ENCODE assay signal across 8 cellular contexts in genomic region chr2:189179607-189179979, GRCh38. TPM values are rescaled to one million over a fixed set of nuclear protein-coding genes. Genes with fewer than 3 reads are reported as not detected.
A peak's percentile ranks its signal among the peaks of the same experiment; 100 is the strongest.
DNase-seq lines count a peak whose midpoint lies in the region; ATAC-seq and TF ChIP-seq lines count a peak whose summit lies in the region.

Gene COL5A2 (minus strand): TSS chr2:189179761. CDS start chr2:189179604, 157 bp downstream.

- H3K27me3 ChIP-seq in PC-3 (ENCODE audit: low read length), result no peaks in the 10 kb centered on the region
- H3K27me3 ChIP-seq in mucosa of stomach (ENCODE audit: control insufficient read depth, insufficient read depth, low read length), result peaks cover 9% of the 10 kb centered on the region

- no peak for ATAC-seq in PC-3
- ATAC-seq in esophagus mucosa, result peak; percentile 41
- ATAC-seq in GM21423 (IDR thresholded peaks at IDR 0.05; ENCODE audit: unreplicated experiment), result no peak

- no peak within 1 kb of the TSS for H3K27ac ChIP-seq in PC-3 (ENCODE audit: low read length)

- H3K4me1 ChIP-seq in PC-3 (ENCODE audit: insufficient read depth, low read length) (peaks cover 4% of the 10 kb centered on the region; the same call in 1 of the 2 replicates), mucosa of stomach (ENCODE audit: control insufficient read depth, insufficient read depth, low read length) (no peaks in the 10 kb centered on the region)

- CTCF ChIA-PET in PC-3 (lab: Charles Lee), result no interaction called here

- H2AFZ ChIP-seq in PC-3 (ENCODE audit: low read length), result no peak within 1 kb of the TSS

- POLR2A ChIA-PET in PC-3 (lab: Charles Lee; ENCODE audit: unreplicated experiment), result no interaction called here

- H3K79me2 ChIP-seq in PC-3 (ENCODE audit: low read length), result no peaks in the 10 kb centered on the region

- no peak within 1 kb of the TSS for H3K4me2 ChIP-seq in PC-3 (ENCODE audit: low read length)

- H3K9me3 ChIP-seq in PC-3 (ENCODE audit: low read length) (no peaks in the 10 kb centered on the region), mucosa of stomach (ENCODE audit: control insufficient read depth, low read length) (no peaks in the 10 kb centered on the region)

- no peaks in the 10 kb centered on the region for H3K9me2 ChIP-seq in PC-3 (replicated peaks; ENCODE audit: low read length)

- intact Hi-C loops in PC-3 (cut with micrococcal nuclease), result loop anchor here (5.0 kb wide), 1 partner anchor 43 kb away; no protein-coding TSS in a partner anchor

- H3K36me3 ChIP-seq in PC-3 (ENCODE audit: low read depth, low read length) (no peaks in the 10 kb centered on the region), mucosa of stomach (ENCODE audit: control insufficient read depth, insufficient read depth, low read length) (no peaks in the 10 kb centered on the region)

- no peaks in the 10 kb centered on the region for H4K20me1 ChIP-seq in PC-3 (ENCODE audit: low read length)

- TF ChIP-seq CTCF in PC-3 (conservative IDR thresholded peaks at IDR 0.05; ENCODE audit: low read depth, low read length), result no peak

- no peaks in the 10 kb centered on the region for H3F3A ChIP-seq in PC-3 (ENCODE audit: low read length, unreplicated experiment)

- no TSS peak for BruUV-seq in PC-3 (replicated peaks; lab: Mats Ljungman, UMichigan)

- H3K4me3 ChIP-seq in PC-3 (ENCODE audit: low read length) (no peak within 1 kb of the TSS), mucosa of stomach (ENCODE audit: low read length) (peak within 1 kb of the TSS; percentile 18)

- H3K9ac ChIP-seq in PC-3 (ENCODE audit: low read length) (no peak within 1 kb of the TSS), mucosa of stomach (ENCODE audit: low read length) (peak within 1 kb of the TSS; percentile 63)

- DNase-seq in AG08396 (ENCODE audit: low spot score), result peak; percentile 60
- DNase-seq in PC-3, result no peak
- DNase-seq in cortex of kidney (lab: John Stamatoyannopoulos, UW), result no peak
- DNase-seq in GF-D8 (lab: John Stamatoyannopoulos, UW), result no peak
- no peak for DNase-seq in NCI-H1694 (lab: John Stamatoyannopoulos, UW)

RNA-seq across cellular contexts. Expression of gene COL5A2, which starts in this region (rescaled TPM):
- 56.2 and 60.1 TPM in 2 replicates for total RNA-seq in PC-3 (2014; rRNA removed)
- total RNA-seq in esophagus mucosa, result 6.3 TPM
